24 cellular contexts compared by ENCODE assay signal in the genomic region with DNA sequence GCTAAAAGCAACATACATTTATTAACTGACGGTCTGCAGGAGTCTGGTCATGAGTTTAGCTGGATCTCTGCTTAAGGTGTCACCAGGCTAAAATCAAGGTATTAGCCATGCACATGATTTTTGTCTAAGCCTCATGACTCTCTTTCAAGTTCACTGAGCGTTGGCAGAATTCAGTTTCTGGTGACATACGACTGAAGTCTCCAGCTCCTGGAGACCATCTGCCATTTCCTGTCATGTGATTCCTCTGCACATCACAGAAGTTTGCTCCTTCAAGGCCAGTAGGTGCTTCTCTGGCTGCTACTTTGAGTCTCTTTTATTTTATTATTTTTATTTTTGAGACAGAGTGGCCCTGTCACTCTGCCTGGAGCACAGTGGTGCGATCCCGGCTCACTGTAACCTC.
DNase-seq lines count a peak whose midpoint lies in the region; ATAC-seq and TF ChIP-seq lines count a peak whose summit lies in the region.
"Had no signal": no experiment of that assay in that cellular context is flagged by ENCODE, and none has a peak within 500 bp of the region (broad histone marks: within the 10 kb centered on the region; RNA-seq: fewer than 3 reads in every experiment).

No MANE protein-coding gene starts in this region.

- CTCF ChIA-PET in Calu3 (lab: Charles Lee) = interaction anchor here (1.3 kb wide), 1 partner anchor 129 kb away, joined by 3 read pairs; no protein-coding TSS in a partner anchor

- no TSS peak for BruUV-seq in Calu3 (replicated peaks; lab: Mats Ljungman, UMichigan)

- intact Hi-C loops in Calu3 (cut with micrococcal nuclease; ENCODE audit: unreplicated experiment) = loop anchor here (10.0 kb wide), 2 partner anchors 152 to 332 kb away; a partner anchor contains a TSS
- intact Hi-C loops in dorsolateral prefrontal cortex (cut with DNase I) = loop anchor here in 1 of 2 donors (10.0 kb wide), 1 partner anchor 48 kb away; no protein-coding TSS in a partner anchor

- peak overlapping the region; percentile 81 for H3K27ac Mint-ChIP-seq in Calu3 (ENCODE audit: unreplicated experiment)
- H3K27ac Mint-ChIP-seq in effector memory CD8-positive, alpha-beta T cell = no peak overlapping the region
- H3K27ac Mint-ChIP-seq: CD4-positive, alpha-beta memory T cell had no signal

- H3K4me3 Mint-ChIP-seq in Calu3 (ENCODE audit: low read depth, unreplicated experiment) = no peak overlapping the region
- no peak overlapping the region for H3K4me3 Mint-ChIP-seq in effector memory CD8-positive, alpha-beta T cell
- H3K4me3 Mint-ChIP-seq: CD4-positive, alpha-beta memory T cell; H9 had no signal

- H3K36me3 Mint-ChIP-seq in Calu3 (ENCODE audit: insufficient read depth, unreplicated experiment) = no peaks in the 10 kb centered on the region
- no peaks in the 10 kb centered on the region for H3K36me3 Mint-ChIP-seq in effector memory CD8-positive, alpha-beta T cell (ENCODE audit: insufficient read depth)
- H3K36me3 Mint-ChIP-seq: CD4-positive, alpha-beta memory T cell had no signal

- H3K9me3 Mint-ChIP-seq in Calu3 (ENCODE audit: low read depth, unreplicated experiment) = no peaks in the 10 kb centered on the region
- peaks cover 1 to 9% of the 10 kb centered on the region in 2 donors for H3K9me3 Mint-ChIP-seq in effector memory CD8-positive, alpha-beta T cell
- H3K9me3 Mint-ChIP-seq: H9 had no signal

- H3K4me3 ChIP-seq in Jurkat, Clone E6-1 (ENCODE audit: low read length) = no peak overlapping the region
- H3K4me3 ChIP-seq in dorsolateral prefrontal cortex = no peak overlapping the region
- H3K4me3 ChIP-seq: GM12878, GM23248, PC-9, SK-N-MC had no signal

- no peaks in the 10 kb centered on the region for H3K27me3 Mint-ChIP-seq in Calu3 (ENCODE audit: unreplicated experiment)
- H3K27me3 Mint-ChIP-seq in effector memory CD8-positive, alpha-beta T cell = peaks cover 5 to 6% of the 10 kb centered on the region in 2 donors

- TF ChIP-seq CTCF in Calu3 (IDR thresholded peaks at IDR 0.05; ENCODE audit: unreplicated experiment) (no peak), dorsolateral prefrontal cortex (IDR thresholded peaks at IDR 0.05 in 54 of 56, conservative IDR thresholded peaks at IDR 0.05 in 2 of 56; ENCODE audit: low read depth in 1 of 56, partially characterized antibody in 56 of 56) (no peak)

- DNase-seq in Calu3 (no peak), NCI-H2171 treated with DMSO at 0.1 percent for 48 hours (lab: John Stamatoyannopoulos, UW) (peak; percentile 71), dorsolateral prefrontal cortex (no peak), epidermal melanocyte (ENCODE audit: insufficient read length, low spot score) (no peak), GDM1 (lab: John Stamatoyannopoulos, UW) (no peak)
- DNase-seq in Jurkat, Clone E6-1 (ENCODE audit: low read depth, low spot score) = peak; percentile 74
- no peak for DNase-seq in effector memory CD8-positive, alpha-beta T cell
- DNase-seq: Caco-2; CD4-positive, alpha-beta memory T cell; DMS53; GM23248; H9; KBM-7; NCI-H1694; NCI-H2081; NCI-H446 treated with DMSO at 0.1 percent for 48 hours; NCI-H748 treated with DMSO at 0.1 percent for 48 hours; PC-9; SHP77 treated with DMSO at 0.1 percent for 48 hours; T-helper 2 cell had no signal

- H3K27me3 ChIP-seq in dorsolateral prefrontal cortex = no peaks in the 10 kb centered on the region

- peak overlapping the region in 51 of 59 donors; percentile 49 to 98 (median 92) for H3K27ac ChIP-seq in dorsolateral prefrontal cortex
- H3K27ac ChIP-seq: GM23248, PC-9, RWPE1, SK-N-MC had no signal

- ATAC-seq in effector memory CD8-positive, alpha-beta T cell (replicated peaks) = no peak
- ATAC-seq: GM12878, HepG2 had no signal

- H3K4me1 Mint-ChIP-seq in Calu3 (ENCODE audit: low read depth, unreplicated experiment) = peaks cover 43% of the 10 kb centered on the region
- no peaks in the 10 kb centered on the region for H3K4me1 Mint-ChIP-seq in effector memory CD8-positive, alpha-beta T cell (ENCODE audit: low read depth in 2 of 2)
- H3K4me1 Mint-ChIP-seq: CD4-positive, alpha-beta memory T cell had no signal

Comparison
In these comparisons a context has a peak if more than half of its experiments do, and no peak if none do; other contexts are left out.
1. DNase-seq: peak in Jurkat, Clone E6-1 (single experiment) and NCI-H2171 treated with DMSO at 0.1 percent for 48 hours (single experiment); none in Calu3 (single experiment), dorsolateral prefrontal cortex (0 of 10), effector memory CD8-positive, alpha-beta T cell (0 of 3), epidermal melanocyte (single experiment) and GDM1 (single experiment).